In genomic region chr5:175910072-175910471, GRCh38 we compare ENCODE assay signal across 12 cellular contexts. TPM values are rescaled to one million over a fixed set of nuclear protein-coding genes. Genes with fewer than 3 reads are reported as not detected.
"Had no signal": no experiment of that assay in that cellular context is flagged by ENCODE, and none has a peak within 500 bp of the region (broad histone marks: within the 10 kb centered on the region; RNA-seq: fewer than 3 reads in every experiment).

No MANE protein-coding gene starts in this region.

RNA-seq across cellular contexts. Expression of gene CPLX2, which starts 38.7 kb away (rescaled TPM):
- total RNA-seq: cardiac septum; dermis blood vessel endothelial cell; fibroblast of lung; glomerular endothelial cell; heart left ventricle; left ventricle myocardium inferior; lung microvascular endothelial cell; naive thymus-derived CD4-positive, alpha-beta T cell; renal cortical epithelial cell; skeletal muscle tissue; spleen; thoracic aorta had no signal
